Comparison of ENCODE assay signal across 19 cellular contexts in the genomic region with DNA sequence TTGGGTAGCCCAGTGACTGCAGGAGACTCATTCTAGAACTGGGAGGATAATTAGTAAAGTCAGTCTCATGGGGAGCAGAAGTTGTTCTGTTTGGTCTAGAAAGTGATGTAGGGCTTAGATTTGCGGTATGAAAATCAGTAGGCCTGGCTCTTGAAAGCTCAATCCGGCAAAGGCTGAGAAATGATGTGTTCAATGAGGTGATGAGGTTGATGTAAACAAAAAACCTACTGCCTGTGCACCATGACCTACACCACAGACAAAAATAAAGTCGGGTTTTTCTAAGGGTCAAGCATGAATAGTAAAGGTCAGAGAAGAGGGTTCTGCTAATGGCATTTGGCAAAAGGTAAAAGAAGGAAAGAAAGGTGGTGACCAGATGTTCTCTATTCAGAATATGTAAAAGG.
A peak's percentile ranks its signal among the peaks of the same experiment; 100 is the strongest.
DNase-seq lines count a peak whose midpoint lies in the region; ATAC-seq and TF ChIP-seq lines count a peak whose summit lies in the region.
"Had no signal": no experiment of that assay in that cellular context is flagged by ENCODE, and none has a peak within 500 bp of the region (broad histone marks: within the 10 kb centered on the region; RNA-seq: fewer than 3 reads in every experiment).

No MANE protein-coding gene starts in this region.

- intact Hi-C loops in MCF 10A (cut with micrococcal nuclease): no loop called here
- intact Hi-C loops in breast epithelium (cut with DNase I; ENCODE audit: low total_unique reads): no loop called here
- intact Hi-C loops in activated T-helper 2 cell treated with anti-CD3 and anti-CD28 coated beads, Interferon-gamma antibody, Interleukin-2, Interleukin-4, amounts not matched to agents 10 μg/mL and 5 μg/mL and 100 μg/mL, durations not matched to agents 14 hours and 24 hours and 36 hours (cut with micrococcal nuclease): no loop called here
- intact Hi-C loops in Right ventricle myocardium superior (cut with DNase I): no loop called here

- H3K27ac ChIP-seq in breast epithelium (no peak overlapping the region), brain microvascular endothelial cell (no peak overlapping the region)
- H3K27ac ChIP-seq: BLaER1 treated with 17β-estradiol and CSF1 and Interleukin-3, amounts not matched to agents 10 nM and 100 nM; dorsolateral prefrontal cortex; epithelial cell of prostate; left ventricle myocardium inferior; uterus had no signal

- H3K4me3 Mint-ChIP-seq in MCF 10A (ENCODE audit: unreplicated experiment): no peak overlapping the region
- no peak overlapping the region for H3K4me3 Mint-ChIP-seq in stimulated activated naive CD8-positive, alpha-beta T cell treated with anti-CD3 and anti-CD28 coated beads, Interleukin-15, Interleukin-2, amounts not matched to agents 100 ng/mL and 50 ng/mL, for 24 hours
- no peak overlapping the region for H3K4me3 Mint-ChIP-seq in activated T-helper 2 cell treated with anti-CD3 and anti-CD28 coated beads, Interferon-gamma antibody, Interleukin-2, Interleukin-4, amounts not matched to agents 10 μg/mL and 5 μg/mL and 100 μg/mL, durations not matched to agents 14 hours and 24 hours and 36 hours (ENCODE audit: low read depth)
- H3K4me3 Mint-ChIP-seq: activated naive CD4-positive, alpha-beta T cell treated with anti-CD3 and anti-CD28 coated beads for 36 hours had no signal

- POLR2A ChIA-PET in MCF 10A (lab: Yijun Ruan, JAX): no interaction called here

- no peaks in the 10 kb centered on the region for H3K9me3 Mint-ChIP-seq in MCF 10A (ENCODE audit: unreplicated experiment)
- H3K9me3 Mint-ChIP-seq in stimulated activated naive CD8-positive, alpha-beta T cell treated with anti-CD3 and anti-CD28 coated beads, Interleukin-15, Interleukin-2, amounts not matched to agents 100 ng/mL and 50 ng/mL, for 24 hours: peaks cover 7% of the 10 kb centered on the region
- H3K9me3 Mint-ChIP-seq in activated T-helper 2 cell treated with anti-CD3 and anti-CD28 coated beads, Interferon-gamma antibody, Interleukin-2, Interleukin-4, amounts not matched to agents 10 μg/mL and 5 μg/mL and 100 μg/mL, durations not matched to agents 14 hours and 24 hours and 36 hours: no peaks in the 10 kb centered on the region
- H3K9me3 Mint-ChIP-seq: activated naive CD4-positive, alpha-beta T cell treated with anti-CD3 and anti-CD28 coated beads for 36 hours had no signal

- H3K9me3 ChIP-seq in breast epithelium: no peaks in the 10 kb centered on the region
- H3K9me3 ChIP-seq: uterus had no signal

- no peak for ATAC-seq in Right ventricle myocardium superior (ENCODE audit: poor library complexity)

- TF ChIP-seq POLR2A in breast epithelium (IDR thresholded peaks at IDR 0.05): no peak

- H3K36me3 Mint-ChIP-seq in MCF 10A (ENCODE audit: insufficient read depth, unreplicated experiment): no peaks in the 10 kb centered on the region
- peaks cover 21% of the 10 kb centered on the region for H3K36me3 Mint-ChIP-seq in stimulated activated naive CD8-positive, alpha-beta T cell treated with anti-CD3 and anti-CD28 coated beads, Interleukin-15, Interleukin-2, amounts not matched to agents 100 ng/mL and 50 ng/mL, for 24 hours (ENCODE audit: low read depth)
- no peaks in the 10 kb centered on the region for H3K36me3 Mint-ChIP-seq in activated T-helper 2 cell treated with anti-CD3 and anti-CD28 coated beads, Interferon-gamma antibody, Interleukin-2, Interleukin-4, amounts not matched to agents 10 μg/mL and 5 μg/mL and 100 μg/mL, durations not matched to agents 14 hours and 24 hours and 36 hours (ENCODE audit: low read depth)

- peak overlapping the region; percentile 64 for H3K27ac Mint-ChIP-seq in MCF 10A (ENCODE audit: low read depth, unreplicated experiment)
- H3K27ac Mint-ChIP-seq in stimulated activated naive CD8-positive, alpha-beta T cell treated with anti-CD3 and anti-CD28 coated beads, Interleukin-15, Interleukin-2, amounts not matched to agents 100 ng/mL and 50 ng/mL, for 24 hours: peak overlapping the region; percentile 42
- no peak overlapping the region for H3K27ac Mint-ChIP-seq in activated T-helper 2 cell treated with anti-CD3 and anti-CD28 coated beads, Interferon-gamma antibody, Interleukin-2, Interleukin-4, amounts not matched to agents 10 μg/mL and 5 μg/mL and 100 μg/mL, durations not matched to agents 14 hours and 24 hours and 36 hours

- in situ Hi-C loops in brain microvascular endothelial cell (cut with HindIII; ENCODE audit: low pct_ligation_motif_present, low sequenced_read_pairs): no loop called here

- H3K36me3 ChIP-seq in breast epithelium: no peaks in the 10 kb centered on the region
- H3K36me3 ChIP-seq in brain microvascular endothelial cell (replicated peaks): no peaks in the 10 kb centered on the region
- H3K36me3 ChIP-seq: BLaER1 treated with 17β-estradiol and CSF1 and Interleukin-3, amounts not matched to agents 10 nM and 100 nM; left ventricle myocardium inferior; uterus had no signal

- H3K27me3 Mint-ChIP-seq in MCF 10A (ENCODE audit: insufficient read depth, unreplicated experiment): no peaks in the 10 kb centered on the region
- H3K27me3 Mint-ChIP-seq in stimulated activated naive CD8-positive, alpha-beta T cell treated with anti-CD3 and anti-CD28 coated beads, Interleukin-15, Interleukin-2, amounts not matched to agents 100 ng/mL and 50 ng/mL, for 24 hours: no peaks in the 10 kb centered on the region
- H3K27me3 Mint-ChIP-seq in activated T-helper 2 cell treated with anti-CD3 and anti-CD28 coated beads, Interferon-gamma antibody, Interleukin-2, Interleukin-4, amounts not matched to agents 10 μg/mL and 5 μg/mL and 100 μg/mL, durations not matched to agents 14 hours and 24 hours and 36 hours (ENCODE audit: low read depth): no peaks in the 10 kb centered on the region

- no peak overlapping the region for H3K4me3 ChIP-seq in breast epithelium
- H3K4me3 ChIP-seq in brain microvascular endothelial cell (ENCODE audit: low read depth, low read length): no peak overlapping the region
- H3K4me3 ChIP-seq: BLaER1 treated with 17β-estradiol and CSF1 and Interleukin-3, amounts not matched to agents 10 nM and 100 nM; dorsolateral prefrontal cortex; left ventricle myocardium inferior; uterus had no signal

- BruUV-seq in MCF 10A (replicated peaks; lab: Mats Ljungman, UMichigan): no TSS peak

- DNase-seq in MCF 10A (ENCODE audit: unreplicated experiment) (no peak), breast epithelium (ENCODE audit: low spot score in 2 of 2) (no peak), M059J (ENCODE audit: low read depth) (peak; percentile 43), dermis microvascular lymphatic vessel endothelial cell (ENCODE audit: low read depth in 2 of 2) (peak; percentile 78 to 86), brain microvascular endothelial cell (no peak), Right ventricle myocardium superior (no peak)
- DNase-seq in activated T-helper 2 cell treated with anti-CD3 and anti-CD28 coated beads, Interferon-gamma antibody, Interleukin-2, Interleukin-4, amounts not matched to agents 10 μg/mL and 5 μg/mL and 100 μg/mL, durations not matched to agents 14 hours and 24 hours and 36 hours (ENCODE audit: low spot score): no peak
- DNase-seq: activated naive CD4-positive, alpha-beta T cell treated with anti-CD3 and anti-CD28 coated beads for 36 hours; activated T-cell treated with anti-CD3 and anti-CD28 coated beads for 4 hours; dorsolateral prefrontal cortex; left ventricle myocardium inferior; NCI-H2107; NCI-H524; stimulated activated CD4-positive, alpha-beta T cell treated with anti-CD3 and anti-CD28 coated beads, Interleukin-4, amount 100 ng/mL, for 24 hours; substantia nigra; uterus had no signal

- no peaks in the 10 kb centered on the region for H3K4me1 ChIP-seq in breast epithelium
- H3K4me1 ChIP-seq: BLaER1 treated with 17β-estradiol and CSF1 and Interleukin-3, amounts not matched to agents 10 nM and 100 nM; uterus had no signal

- CTCF ChIA-PET in MCF 10A (lab: Yijun Ruan, JAX): interaction anchor here (1.1 kb wide), 1 partner anchor 14 kb away, joined by 4 read pairs; no protein-coding TSS in a partner anchor

- peaks cover 6% of the 10 kb centered on the region for H3K4me1 Mint-ChIP-seq in MCF 10A (ENCODE audit: insufficient read depth, unreplicated experiment)
- peaks cover 56% of the 10 kb centered on the region for H3K4me1 Mint-ChIP-seq in stimulated activated naive CD8-positive, alpha-beta T cell treated with anti-CD3 and anti-CD28 coated beads, Interleukin-15, Interleukin-2, amounts not matched to agents 100 ng/mL and 50 ng/mL, for 24 hours (ENCODE audit: low read depth)
- H3K4me1 Mint-ChIP-seq in activated T-helper 2 cell treated with anti-CD3 and anti-CD28 coated beads, Interferon-gamma antibody, Interleukin-2, Interleukin-4, amounts not matched to agents 10 μg/mL and 5 μg/mL and 100 μg/mL, durations not matched to agents 14 hours and 24 hours and 36 hours (ENCODE audit: low read depth): peaks cover 4% of the 10 kb centered on the region

- TF ChIP-seq CTCF in MCF 10A (IDR thresholded peaks at IDR 0.05; ENCODE audit: unreplicated experiment): no peak
- no peak for TF ChIP-seq CTCF in breast epithelium (IDR thresholded peaks at IDR 0.05)
- no peak for TF ChIP-seq CTCF in brain microvascular endothelial cell (IDR thresholded peaks at IDR 0.05; ENCODE audit: low read depth, low read length, missing control alignments)

- no peaks in the 10 kb centered on the region for H3K27me3 ChIP-seq in breast epithelium
- H3K27me3 ChIP-seq in brain microvascular endothelial cell (replicated peaks): no peaks in the 10 kb centered on the region
- H3K27me3 ChIP-seq: BLaER1 treated with 17β-estradiol and CSF1 and Interleukin-3, amounts not matched to agents 10 nM and 100 nM; dorsolateral prefrontal cortex; uterus had no signal

Comparison
In these comparisons a context has a peak if more than half of its experiments do, and no peak if none do; other contexts are left out.
1. DNase-seq: peak in M059J (single experiment) and dermis microvascular lymphatic vessel endothelial cell (2 of 2); none in MCF 10A (single experiment), breast epithelium (0 of 2), activated T-helper 2 cell treated with anti-CD3 and anti-CD28 coated beads, Interferon-gamma antibody, Interleukin-2, Interleukin-4, amounts not matched to agents 10 μg/mL and 5 μg/mL and 100 μg/mL, durations not matched to agents 14 hours and 24 hours and 36 hours (single experiment), brain microvascular endothelial cell (single experiment) and Right ventricle myocardium superior (single experiment).